ENCODE assay signal across 24 cellular contexts in the genomic region with DNA sequence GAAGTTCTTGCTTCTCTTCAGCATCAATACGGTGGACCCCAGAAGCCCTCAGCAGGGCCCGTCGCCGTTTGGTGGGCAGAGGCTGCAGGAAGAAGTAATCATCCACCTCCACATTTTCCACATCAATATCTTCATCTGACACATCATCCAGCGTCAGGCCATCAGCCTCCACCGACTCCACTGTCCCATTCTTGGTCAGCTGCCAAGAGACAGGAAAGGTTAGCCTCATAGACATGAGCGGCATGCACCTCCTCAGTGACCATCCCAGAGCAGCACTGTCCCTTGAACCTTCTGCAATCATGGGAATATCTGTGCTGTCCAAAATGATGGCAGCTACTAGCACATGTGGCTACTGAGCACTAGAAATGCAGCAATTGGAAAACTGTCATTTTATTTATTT.
"Had no signal": no experiment of that assay in that cellular context is flagged by ENCODE, and none has a peak within 500 bp of the region (broad histone marks: within the 10 kb centered on the region; RNA-seq: fewer than 3 reads in every experiment).

No MANE protein-coding gene starts in this region.

- H3K4me3 Mint-ChIP-seq: effector memory CD8-positive, alpha-beta T cell; naive thymus-derived CD8-positive, alpha-beta T cell had no signal

- H3K4me3 ChIP-seq: gastrocnemius medialis, lower lobe of right lung, smooth muscle cell, stomach, tibial artery, upper lobe of left lung, uterus had no signal

- H3K4me1 Mint-ChIP-seq: naive thymus-derived CD8-positive, alpha-beta T cell had no signal

- ATAC-seq: effector memory CD8-positive, alpha-beta T cell; esophagus mucosa; gastrocnemius medialis; left ventricle myocardium superior; lower lobe of right lung; naive thymus-derived CD8-positive, alpha-beta T cell; sciatic nerve had no signal

- H3K27ac ChIP-seq: gastrocnemius medialis, lower lobe of right lung, parathyroid adenoma, stomach, tibial artery, upper lobe of left lung, uterus had no signal

- H3K9me3 ChIP-seq: gastrocnemius medialis, lower lobe of right lung, stomach, tibial artery, upper lobe of left lung, uterus had no signal

- H3K36me3 ChIP-seq: uterus had no signal

- H3K4me1 ChIP-seq: lower lobe of right lung, parathyroid adenoma, tibial artery, upper lobe of left lung, uterus had no signal

- H3K27me3 ChIP-seq: gastrocnemius medialis, stomach, tibial artery, upper lobe of left lung, uterus had no signal

- FAIRE-seq: endometrium, keratinocyte had no signal

- H3K4me2 ChIP-seq: smooth muscle cell had no signal

- DNase-seq: cortex of kidney; effector memory CD8-positive, alpha-beta T cell; foreskin fibroblast; gastrocnemius medialis; head of caudate nucleus; left ventricle myocardium superior; lower lobe of right lung; naive thymus-derived CD8-positive, alpha-beta T cell; stimulated activated CD4-positive, alpha-beta T cell treated with anti-CD3 and anti-CD28 coated beads, Interleukin-12 subunit alpha, Interleukin-12 subunit beta, amount 100 ng/mL, for 4 hours; stimulated activated CD4-positive, alpha-beta T cell treated with anti-CD3 and anti-CD28 coated beads, Interleukin-1b, Interleukin-23, amount 100 ng/mL, for 48 hours; stimulated activated CD4-positive, alpha-beta T cell treated with anti-CD3 and anti-CD28 coated beads, Interleukin-4, amount 100 ng/mL, for 1 hour; stimulated activated CD8-positive, alpha-beta memory T cell treated with anti-CD3 and anti-CD28 coated beads, Interleukin-4, amount 100 ng/mL, for 48 hours; stimulated activated naive CD4-positive, alpha-beta T cell treated with Interleukin-2 at 50 U/mL for 16 hours; stomach; tibial artery; upper lobe of left lung; uterus had no signal

- H3K27me3 Mint-ChIP-seq: effector memory CD8-positive, alpha-beta T cell; naive thymus-derived CD8-positive, alpha-beta T cell; progenitor cell of endocrine pancreas had no signal

- H2AFZ ChIP-seq: parathyroid adenoma had no signal

- H3K9ac ChIP-seq: parathyroid adenoma had no signal

- H3K9me3 Mint-ChIP-seq: effector memory CD8-positive, alpha-beta T cell; naive thymus-derived CD8-positive, alpha-beta T cell had no signal
